37 cellular contexts compared by ENCODE assay signal in genomic region chr2:21078296-21078695, GRCh38. TPM values are rescaled to one million over a fixed set of nuclear protein-coding genes. Genes with fewer than 3 reads are reported as not detected.
"Had no signal": no experiment of that assay in that cellular context is flagged by ENCODE, and none has a peak within 500 bp of the region (broad histone marks: within the 10 kb centered on the region; RNA-seq: fewer than 3 reads in every experiment).

No MANE protein-coding gene starts in this region.

- H3K9me3 ChIP-seq: adrenal gland, ascending aorta, body of pancreas had no signal

- ATAC-seq: activated naive CD4-positive, alpha-beta T cell treated with anti-CD3 and anti-CD28 coated beads, Interleukin-2, amount 50 U/mL, for 72 hours; activated naive CD8-positive, alpha-beta T cell treated with anti-CD3 and anti-CD28 coated beads, Interleukin-2, amount 50 U/mL, for 24 hours; activated T-cell treated with anti-CD3 and anti-CD28 coated beads, Interleukin-2, amount 50 U/mL, for 4 hours; activated T-cell treated with anti-CD3 and anti-CD28 coated beads, Interleukin-2, amount 50 U/mL, for 72 hours; activated T-helper 17 cell treated with anti-CD3 and anti-CD28 coated beads, Interleukin-2, amount 50 U/mL, for 72 hours; body of pancreas had no signal

- H3K4me1 ChIP-seq: adrenal gland, ascending aorta, body of pancreas, breast epithelium had no signal

- H3K36me3 ChIP-seq: adrenal gland, ascending aorta, brain microvascular endothelial cell, breast epithelium, cardiac muscle cell had no signal

- H3K4me3 ChIP-seq: adrenal gland, ascending aorta, body of pancreas, breast epithelium, cardiac muscle cell had no signal

- H3K27ac ChIP-seq: adrenal gland, ascending aorta, body of pancreas, brain microvascular endothelial cell, breast epithelium, cardiac muscle cell had no signal

- H3K27me3 ChIP-seq: adrenal gland, ascending aorta, body of pancreas, brain microvascular endothelial cell, breast epithelium, cardiac muscle cell had no signal

- DNase-seq: activated effector memory CD4-positive, alpha-beta T cell treated with anti-CD3 and anti-CD28 coated beads, Interleukin-2, amount 50 U/mL, for 16 hours; activated effector memory CD4-positive, alpha-beta T cell treated with Interleukin-2 at 50 U/mL for 16 hours; activated gamma-delta T cell; activated gamma-delta T cell treated with Interleukin-2 at 50 U/mL for 16 hours; activated naive CD4-positive, alpha-beta T cell; activated naive CD4-positive, alpha-beta T cell treated with anti-CD3 and anti-CD28 coated beads for 36 hours; activated naive CD4-positive, alpha-beta T cell treated with anti-CD3 and anti-CD28 coated beads, Interleukin-2, amount 10 ng/mL, durations not matched to agents 7 days and 5 days; activated naive CD4-positive, alpha-beta T cell treated with anti-CD3 and anti-CD28 coated beads, Interleukin-2, amount 50 U/mL, for 16 hours; activated naive CD4-positive, alpha-beta T cell treated with Interleukin-2 at 50 U/mL for 16 hours; activated naive CD8-positive, alpha-beta T cell treated with anti-CD3 and anti-CD28 coated beads for 36 hours; activated naive CD8-positive, alpha-beta T cell treated with anti-CD3 and anti-CD28 coated beads, Interleukin-2, amount 10 ng/mL, durations not matched to agents 7 days and 5 days; activated naive CD8-positive, alpha-beta T cell treated with anti-CD3 and anti-CD28 coated beads, Interleukin-2, amount 50 U/mL, for 24 hours; activated T-cell treated with anti-CD3 and anti-CD28 coated beads, Interleukin-2, amount 50 U/mL, for 24 hours; activated T-cell treated with anti-CD3 and anti-CD28 coated beads, Interleukin-2, amount 50 U/mL, for 4 hours; activated T-cell treated with anti-CD3 and anti-CD28 coated beads, Interleukin-2, amount 50 U/mL, for 48 hours; activated T-cell treated with anti-CD3 and anti-CD28 coated beads, Interleukin-2, amount 50 U/mL, for 72 hours; adrenal gland; amniotic stem cell; amygdala; anterior cingulate cortex; aorta; body of pancreas; brain microvascular endothelial cell; caudate nucleus; central memory CD4-positive, alpha-beta T cell; cerebellar nuclear complex had no signal

- FAIRE-seq: astrocyte, bronchial epithelial cell had no signal

RNA-seq across cellular contexts. Expression of gene APOB, which starts 34.4 kb away (rescaled TPM):
- total RNA-seq: activated naive CD4-positive, alpha-beta T cell treated with anti-CD3 and anti-CD28 coated beads for 36 hours; activated naive CD4-positive, alpha-beta T cell treated with anti-CD3 and anti-CD28 coated beads, Interleukin-2, amount 50 U/mL, for 72 hours; activated naive CD8-positive, alpha-beta T cell treated with anti-CD3 and anti-CD28 coated beads for 36 hours; activated naive CD8-positive, alpha-beta T cell treated with anti-CD3 and anti-CD28 coated beads, Interleukin-2, amount 10 ng/mL, durations not matched to agents 7 days and 5 days; activated T-cell treated with anti-CD3 and anti-CD28 coated beads, Interleukin-2, amount 50 U/mL, for 72 hours; activated T-helper 1 cell treated with anti-CD3 and anti-CD28 coated beads, Interleukin-12 subunit alpha, Interleukin-12 subunit beta, Interleukin-2, Interleukin-4 antibody, amounts not matched to agents 30 ng/mL and 10 ng/mL and 1 ng/mL, durations not matched to agents 14 hours and 24 hours and 36 hours; activated T-helper 17 cell treated with anti-CD3 and anti-CD28 coated beads, Interleukin-2, amount 50 U/mL, for 72 hours; activated T-helper 2 cell treated with anti-CD3 and anti-CD28 coated beads, Interferon-gamma antibody, Interleukin-2, Interleukin-4, amounts not matched to agents 10 μg/mL and 5 μg/mL and 100 μg/mL, durations not matched to agents 14 hours and 24 hours and 36 hours had no signal

RNA-seq across cellular contexts. Expression of gene TDRD15, which starts 45.5 kb away (rescaled TPM):
- total RNA-seq: activated naive CD4-positive, alpha-beta T cell treated with anti-CD3 and anti-CD28 coated beads for 36 hours; activated naive CD4-positive, alpha-beta T cell treated with anti-CD3 and anti-CD28 coated beads, Interleukin-2, amount 50 U/mL, for 72 hours; activated naive CD8-positive, alpha-beta T cell treated with anti-CD3 and anti-CD28 coated beads for 36 hours; activated T-cell treated with anti-CD3 and anti-CD28 coated beads, Interleukin-2, amount 50 U/mL, for 4 hours; activated T-cell treated with anti-CD3 and anti-CD28 coated beads, Interleukin-2, amount 50 U/mL, for 72 hours; activated T-helper 1 cell treated with anti-CD3 and anti-CD28 coated beads, Interleukin-12 subunit alpha, Interleukin-12 subunit beta, Interleukin-2, Interleukin-4 antibody, amounts not matched to agents 30 ng/mL and 10 ng/mL and 1 ng/mL, durations not matched to agents 14 hours and 24 hours and 36 hours; activated T-helper 2 cell treated with anti-CD3 and anti-CD28 coated beads, Interferon-gamma antibody, Interleukin-2, Interleukin-4, amounts not matched to agents 10 μg/mL and 5 μg/mL and 100 μg/mL, durations not matched to agents 14 hours and 24 hours and 36 hours; adrenal gland; ascending aorta; astrocyte; bronchial epithelial cell; cardiac muscle cell; cardiac septum had no signal
- polyA plus RNA-seq: adipose tissue, adrenal gland, aorta, cardiac muscle cell had no signal
